In the genomic region with DNA sequence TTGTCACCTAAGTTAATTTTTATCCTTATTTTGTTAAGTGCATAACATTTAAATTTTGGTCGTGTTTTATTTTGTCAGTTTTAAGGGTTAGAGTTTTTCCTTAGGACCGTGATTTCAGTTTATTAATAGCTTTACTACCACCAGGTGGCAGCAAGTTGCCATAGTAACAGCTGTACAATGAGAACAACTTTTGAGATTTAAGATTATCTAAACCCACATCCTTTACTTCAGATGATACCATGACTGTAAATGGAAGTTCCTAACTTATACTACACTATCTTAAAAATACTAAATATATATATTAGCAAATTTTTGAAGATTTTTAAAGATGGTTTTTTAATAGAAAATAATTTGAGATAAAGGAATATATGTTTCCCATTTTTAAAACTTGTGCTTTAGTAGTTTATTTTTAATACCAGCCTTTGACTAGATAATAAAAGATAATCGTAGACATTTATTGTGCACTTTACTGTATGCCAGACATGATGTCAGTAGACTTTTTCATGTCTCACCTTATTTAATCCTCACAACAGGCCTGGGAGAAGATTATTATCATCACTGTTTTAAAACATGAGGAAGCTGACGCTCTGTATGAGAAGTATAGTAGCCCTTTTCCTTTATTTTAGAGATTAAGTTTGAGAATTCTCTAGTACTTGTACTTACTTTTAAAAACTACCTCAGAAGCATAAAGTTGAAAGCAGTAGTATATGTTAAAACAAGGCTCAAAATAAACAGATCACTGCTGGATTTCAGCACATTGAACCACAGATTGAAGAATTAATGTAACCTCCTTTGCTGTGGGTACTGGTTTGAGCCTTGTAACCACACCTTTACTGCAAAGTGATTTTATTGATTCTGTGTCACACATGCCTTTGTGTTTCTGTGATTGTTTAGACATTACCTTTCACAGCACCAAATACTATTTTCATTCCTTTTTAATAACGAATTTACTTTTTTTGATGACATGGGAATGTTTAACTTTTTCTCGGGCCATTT, we compare ENCODE assay signal across 8 cellular contexts. TPM values are rescaled to one million over a fixed set of nuclear protein-coding genes. Genes with fewer than 3 reads are reported as not detected.
DNase-seq lines count a peak whose midpoint lies in the region; ATAC-seq, FAIRE-seq and TF ChIP-seq lines count a peak whose summit lies in the region.

No MANE protein-coding gene starts in this region.

- peak overlapping the region; percentile 26 for H3K27ac ChIP-seq in CD8-positive, alpha-beta memory T cell (ENCODE audit: low read depth, low read length)
- H3K27ac ChIP-seq in left lung, result no peak overlapping the region
- no peak overlapping the region for H3K27ac ChIP-seq in neuronal stem cell (replicated peaks; ENCODE audit: low read length)

- peaks cover 29% of the 10 kb centered on the region for H3K36me3 ChIP-seq in CD8-positive, alpha-beta memory T cell (ENCODE audit: insufficient read depth, low read length)
- H3K36me3 ChIP-seq in left lung (peaks cover 0 to 86% of the 10 kb centered on the region in 2 donors), neuronal stem cell (replicated peaks in 1 of 2; ENCODE audit: control insufficient read depth in 2 of 2, insufficient read depth in 2 of 2, low read length in 2 of 2) (peaks cover 5 to 99% of the 10 kb centered on the region in 2 donors)

- H2BK15ac ChIP-seq in neuronal stem cell (ENCODE audit: low read length), result no peak overlapping the region

- intact Hi-C loops in left lung (cut with DNase I), result no loop called here

- peak; percentile 73 for FAIRE-seq in GM19239 (lab: Jason Lieb, UNC)

- H4K91ac ChIP-seq in neuronal stem cell (ENCODE audit: low read depth, low read length, poor library complexity), result no peak overlapping the region

- H3K14ac ChIP-seq in neuronal stem cell (ENCODE audit: low read length), result no peak overlapping the region

- H3K9ac ChIP-seq in neuronal stem cell (ENCODE audit: low read depth, low read length, poor library complexity), result no peak overlapping the region

- no peaks in the 10 kb centered on the region for H3K9me3 ChIP-seq in CD8-positive, alpha-beta memory T cell (ENCODE audit: low read length)
- H3K9me3 ChIP-seq in left lung (no peaks in the 10 kb centered on the region), neuronal stem cell (replicated peaks in 1 of 2; ENCODE audit: control insufficient read depth in 2 of 2, insufficient read depth in 1 of 2, low read depth in 1 of 2, low read length in 2 of 2) (no peaks in the 10 kb centered on the region)

- H3K27me3 ChIP-seq in CD8-positive, alpha-beta memory T cell (ENCODE audit: insufficient read depth, low read length, poor library complexity, severe bottlenecking), result no peaks in the 10 kb centered on the region
- H3K27me3 ChIP-seq in left lung, result no peaks in the 10 kb centered on the region
- no peaks in the 10 kb centered on the region for H3K27me3 ChIP-seq in neuronal stem cell (ENCODE audit: control insufficient read depth in 3 of 3, insufficient read depth in 3 of 3, low read depth in 1 of 3, low read length in 3 of 3)

- peak; percentile 28 to 75 (median 66) for DNase-seq in CD8-positive, alpha-beta memory T cell
- peak; percentile 2 for DNase-seq in GM19239 (ENCODE audit: insufficient read length, low spot score)
- peak; percentile 2 for DNase-seq in HS-27A (ENCODE audit: low read depth)
- peak; percentile 13 to 68 (median 44) for DNase-seq in T-helper 1 cell
- peak; percentile 74 for DNase-seq in central memory CD4-positive, alpha-beta T cell
- no peak for DNase-seq in left lung
- DNase-seq in stimulated activated CD8-positive, alpha-beta memory T cell treated with anti-CD3 and anti-CD28 coated beads, Interleukin-7, amount 100 ng/mL, for 4 hours (ENCODE audit: low read depth in 2 of 2), result peak; percentile 11 to 41
- DNase-seq in neuronal stem cell (ENCODE audit: low spot score), result no peak

- no peak overlapping the region for H2BK120ac ChIP-seq in neuronal stem cell (ENCODE audit: low read depth, low read length)

- H2AFZ ChIP-seq in neuronal stem cell (ENCODE audit: low read length), result no peak overlapping the region

- no peak overlapping the region for H3K23ac ChIP-seq in neuronal stem cell (ENCODE audit: low read depth, low read length, poor library complexity)

- no peak overlapping the region for H3K18ac ChIP-seq in neuronal stem cell (ENCODE audit: low read length)

- no CpG with 5 or more reads among the region's 6 CpGs for WGBS in neuronal stem cell (ENCODE audit: extremely low coverage in 2 of 2, insufficient read length in 2 of 2, insufficient replicate concordance in 1 of 2), 2 donors

- TF ChIP-seq CTCF in left lung (IDR thresholded peaks at IDR 0.05), result peak; percentile 30 to 39

- peaks cover 22 to 44% (median 28%) of the 10 kb centered on the region in 3 donors for H3K4me1 Mint-ChIP-seq in CD8-positive, alpha-beta memory T cell

- H3K36me3 Mint-ChIP-seq in CD8-positive, alpha-beta memory T cell, result peaks cover 16 to 63% (median 19%) of the 10 kb centered on the region in 3 donors

- peak; percentile 71 for ATAC-seq in left lung

- CTCF ChIA-PET in CD8-positive, alpha-beta memory T cell (lab: Charles Lee), result interaction anchor here (0.6 to 1.0 kb wide), 2 partner anchors 30 to 410 kb away, joined by 3 read pairs; no protein-coding TSS in a partner anchor

- peak overlapping the region; percentile 41 to 92 (median 83) for H3K27ac Mint-ChIP-seq in CD8-positive, alpha-beta memory T cell

- H3K4me3 Mint-ChIP-seq in CD8-positive, alpha-beta memory T cell, result no peak overlapping the region

- H3K4ac ChIP-seq in neuronal stem cell (ENCODE audit: low read length), result no peak overlapping the region

- H3K4me1 ChIP-seq in CD8-positive, alpha-beta memory T cell (ENCODE audit: insufficient read depth, low read length), result peaks cover 14% of the 10 kb centered on the region
- H3K4me1 ChIP-seq in left lung, result no peaks in the 10 kb centered on the region
- H3K4me1 ChIP-seq in neuronal stem cell (ENCODE audit: control insufficient read depth in 2 of 2, insufficient read depth in 1 of 2, low read depth in 1 of 2, low read length in 2 of 2), result peaks cover 0 to 4% of the 10 kb centered on the region in 2 donors

- no peaks in the 10 kb centered on the region for H3K27me3 Mint-ChIP-seq in CD8-positive, alpha-beta memory T cell

- no peaks in the 10 kb centered on the region for H3K9me3 Mint-ChIP-seq in CD8-positive, alpha-beta memory T cell

- no peaks in the 10 kb centered on the region for H3K79me1 ChIP-seq in neuronal stem cell (ENCODE audit: low read depth, low read length)

- H3K4me3 ChIP-seq in CD8-positive, alpha-beta memory T cell (ENCODE audit: low read length), result no peak overlapping the region
- H3K4me3 ChIP-seq in left lung, result no peak overlapping the region
- H3K4me3 ChIP-seq in neuronal stem cell (ENCODE audit: low read length in 2 of 2), result no peak overlapping the region

- POLR2A ChIA-PET in CD8-positive, alpha-beta memory T cell (lab: Charles Lee), result interaction anchor here (0.6 kb wide), 1 partner anchor 8 kb away, joined by 6 read pairs; no protein-coding TSS in a partner anchor

- H2BK5ac ChIP-seq in neuronal stem cell (ENCODE audit: low read length), result no peak overlapping the region

- H2BK12ac ChIP-seq in neuronal stem cell (ENCODE audit: low read length), result no peak overlapping the region

- H4K8ac ChIP-seq in neuronal stem cell (ENCODE audit: low read depth, low read length), result no peak overlapping the region

- no peak overlapping the region for H3K4me2 ChIP-seq in neuronal stem cell (ENCODE audit: insufficient read depth, low read length, poor library complexity, severe bottlenecking)

- no peak overlapping the region for H2AK5ac ChIP-seq in neuronal stem cell (ENCODE audit: low read depth, low read length)

RNA-seq across cellular contexts. Expression of gene SREK1, which starts 27.5 kb away (rescaled TPM):
- 10 to 100 TPM; 51.1 to 54.7 TPM for total RNA-seq in CD8-positive, alpha-beta memory T cell
- 21.8 TPM for polyA plus RNA-seq in CD8-positive, alpha-beta memory T cell
- total RNA-seq in left lung, result 10 to 100 TPM; 52.4 to 62.8 TPM
- polyA plus RNA-seq in neuronal stem cell (2013, experiment 1 of 2), result 65.0 TPM
- polyA plus RNA-seq in neuronal stem cell (2013, experiment 2 of 2), result 67.2 TPM

Comparison
In these comparisons a context has a peak if more than half of its experiments do, and no peak if none do; other contexts are left out.
1. DNase-seq: peak in CD8-positive, alpha-beta memory T cell (5 of 5), GM19239 (single experiment), HS-27A (single experiment), T-helper 1 cell (5 of 5), central memory CD4-positive, alpha-beta T cell (single experiment) and stimulated activated CD8-positive, alpha-beta memory T cell treated with anti-CD3 and anti-CD28 coated beads, Interleukin-7, amount 100 ng/mL, for 4 hours (2 of 2); none in left lung (0 of 2) and neuronal stem cell (single experiment).